In genomic region chr4:153509724-153510123, GRCh38 we compare ENCODE assay signal across 19 cellular contexts. TPM values are rescaled to one million over a fixed set of nuclear protein-coding genes. Genes with fewer than 3 reads are reported as not detected.
DNase-seq lines count a peak whose midpoint lies in the region; ATAC-seq and TF ChIP-seq lines count a peak whose summit lies in the region.
"Had no signal": no experiment of that assay in that cellular context is flagged by ENCODE, and none has a peak within 500 bp of the region (broad histone marks: within the 10 kb centered on the region; RNA-seq: fewer than 3 reads in every experiment).

No MANE protein-coding gene starts in this region.

- peaks cover 91% of the 10 kb centered on the region for H3K4me1 Mint-ChIP-seq in stimulated activated naive CD8-positive, alpha-beta T cell treated with anti-CD3 and anti-CD28 coated beads, Interleukin-15, Interleukin-2, amounts not matched to agents 100 ng/mL and 50 ng/mL, for 24 hours (ENCODE audit: low read depth)

- peaks cover 68% of the 10 kb centered on the region for H3K36me3 Mint-ChIP-seq in stimulated activated naive CD8-positive, alpha-beta T cell treated with anti-CD3 and anti-CD28 coated beads, Interleukin-15, Interleukin-2, amounts not matched to agents 100 ng/mL and 50 ng/mL, for 24 hours (ENCODE audit: low read depth)

- intact Hi-C loops in left colon (cut with DNase I, micrococcal nuclease): no loop called here

- no peaks in the 10 kb centered on the region for H3K9me3 Mint-ChIP-seq in stimulated activated naive CD8-positive, alpha-beta T cell treated with anti-CD3 and anti-CD28 coated beads, Interleukin-15, Interleukin-2, amounts not matched to agents 100 ng/mL and 50 ng/mL, for 24 hours

- no peak for ATAC-seq in stimulated activated naive CD8-positive, alpha-beta T cell treated with anti-CD3 and anti-CD28 coated beads, Interleukin-15, Interleukin-2, amounts not matched to agents 100 U/mL and 50 U/mL, for 24 hours
- ATAC-seq in left colon (peak; percentile 98), SK-N-SH treated with all-trans-retinoic acid at 6 μM for 48 hours (no peak), HG03571 (IDR thresholded peaks at IDR 0.05; ENCODE audit: unreplicated experiment) (no peak)

- no peak overlapping the region for H3K4me3 Mint-ChIP-seq in stimulated activated naive CD8-positive, alpha-beta T cell treated with anti-CD3 and anti-CD28 coated beads, Interleukin-15, Interleukin-2, amounts not matched to agents 100 ng/mL and 50 ng/mL, for 24 hours
- H3K4me3 Mint-ChIP-seq: activated naive CD4-positive, alpha-beta T cell treated with anti-CD3 and anti-CD28 coated beads, Interleukin-2, amount 10 ng/mL, durations not matched to agents 7 days and 5 days; brain had no signal

- no peak for DNase-seq in stimulated activated naive CD8-positive, alpha-beta T cell treated with anti-CD3 and anti-CD28 coated beads, Interleukin-15, Interleukin-2, amounts not matched to agents 100 U/mL and 50 U/mL, for 24 hours
- DNase-seq in NCI-H510A (lab: John Stamatoyannopoulos, UW) (peak; percentile 8), left colon (peak in 1 of 2 donors; percentile 55), GOT3 (lab: John Stamatoyannopoulos, UW) (no peak), dedifferentiated amniotic fluid mesenchymal stem cell (ENCODE audit: extremely low spot score) (no peak)
- DNase-seq: activated CD4-positive, CD25-positive, alpha-beta regulatory T cell treated with anti-CD3 and anti-CD28 coated beads, Interleukin-2, amount 50 U/mL, for 72 hours; activated naive CD4-positive, alpha-beta T cell treated with anti-CD3 and anti-CD28 coated beads, Interleukin-2, amount 10 ng/mL, durations not matched to agents 7 days and 5 days; BE2C; dermis blood vessel endothelial cell; DMS79; KG1; left ventricle myocardium inferior; NCI-H345; posterior cingulate gyrus; Right ventricle myocardium superior had no signal

- no peaks in the 10 kb centered on the region for H3K27me3 Mint-ChIP-seq in stimulated activated naive CD8-positive, alpha-beta T cell treated with anti-CD3 and anti-CD28 coated beads, Interleukin-15, Interleukin-2, amounts not matched to agents 100 ng/mL and 50 ng/mL, for 24 hours
- H3K27me3 Mint-ChIP-seq: activated naive CD4-positive, alpha-beta T cell treated with anti-CD3 and anti-CD28 coated beads, Interleukin-2, amount 10 ng/mL, durations not matched to agents 7 days and 5 days; brain had no signal

- peak overlapping the region; percentile 59 for H3K27ac Mint-ChIP-seq in stimulated activated naive CD8-positive, alpha-beta T cell treated with anti-CD3 and anti-CD28 coated beads, Interleukin-15, Interleukin-2, amounts not matched to agents 100 ng/mL and 50 ng/mL, for 24 hours
- H3K27ac Mint-ChIP-seq: activated naive CD4-positive, alpha-beta T cell treated with anti-CD3 and anti-CD28 coated beads, Interleukin-2, amount 10 ng/mL, durations not matched to agents 7 days and 5 days had no signal

TF ChIP-seq in SK-N-SH treated with all-trans-retinoic acid at 6 μM for 48 hours, 23 proteins besides CTCF, POLR2A, EP300 and RAD21:
- no peak for TF ChIP-seq ARNTL (CRISPR knock-in tag; IDR thresholded peaks at IDR 0.05; ENCODE audit: borderline replicate concordance, low read depth)
- no peak for TF ChIP-seq CSDC2 (CRISPR knock-in tag; IDR thresholded peaks at IDR 0.05)
- TF ChIP-seq ZC3H10 (CRISPR knock-in tag; IDR thresholded peaks at IDR 0.05): no peak
- no peak for TF ChIP-seq CSRNP3 (CRISPR knock-in tag; IDR thresholded peaks at IDR 0.05)
- TF ChIP-seq OSR1 (CRISPR knock-in tag; IDR thresholded peaks at IDR 0.05): no peak
- TF ChIP-seq ISL1 (CRISPR knock-in tag; IDR thresholded peaks at IDR 0.05): no peak
- no peak for TF ChIP-seq ZFP3 (CRISPR knock-in tag; IDR thresholded peaks at IDR 0.05)
- no peak for TF ChIP-seq ESRRG (CRISPR knock-in tag; IDR thresholded peaks at IDR 0.05)
- TF ChIP-seq TSHZ2 (CRISPR knock-in tag; IDR thresholded peaks at IDR 0.05): no peak
- TF ChIP-seq TOX (CRISPR knock-in tag; IDR thresholded peaks at IDR 0.05; ENCODE audit: borderline replicate concordance): no peak
- TF ChIP-seq PPARA (CRISPR knock-in tag; IDR thresholded peaks at IDR 0.05; ENCODE audit: borderline replicate concordance): no peak
- no peak for TF ChIP-seq RARB (CRISPR knock-in tag; IDR thresholded peaks at IDR 0.05)
- TF ChIP-seq ZNF565 (CRISPR knock-in tag; conservative IDR thresholded peaks at IDR 0.05; ENCODE audit: low read depth): no peak
- TF ChIP-seq PATZ1 (CRISPR knock-in tag; IDR thresholded peaks at IDR 0.05; ENCODE audit: borderline replicate concordance): no peak
- no peak for TF ChIP-seq ZNF8 (CRISPR knock-in tag; IDR thresholded peaks at IDR 0.05)
- TF ChIP-seq SNAI2 (CRISPR knock-in tag; IDR thresholded peaks at IDR 0.05): no peak
- no peak for TF ChIP-seq BACH2 (CRISPR knock-in tag; IDR thresholded peaks at IDR 0.05; ENCODE audit: borderline replicate concordance)
- TF ChIP-seq GLIS3 (CRISPR knock-in tag; IDR thresholded peaks at IDR 0.05): no peak
- no peak for TF ChIP-seq ZNF70 (CRISPR knock-in tag; IDR thresholded peaks at IDR 0.05)
- no peak for TF ChIP-seq ZFP30 (CRISPR knock-in tag; IDR thresholded peaks at IDR 0.05)

RNA-seq across cellular contexts. Expression of gene TMEM131L, which starts 43.6 kb away (rescaled TPM):
- 1 to 10 TPM; 3.6 to 8.0 TPM for total RNA-seq in left colon
